Comparison of ENCODE assay signal across 8 cellular contexts in the genomic region with DNA sequence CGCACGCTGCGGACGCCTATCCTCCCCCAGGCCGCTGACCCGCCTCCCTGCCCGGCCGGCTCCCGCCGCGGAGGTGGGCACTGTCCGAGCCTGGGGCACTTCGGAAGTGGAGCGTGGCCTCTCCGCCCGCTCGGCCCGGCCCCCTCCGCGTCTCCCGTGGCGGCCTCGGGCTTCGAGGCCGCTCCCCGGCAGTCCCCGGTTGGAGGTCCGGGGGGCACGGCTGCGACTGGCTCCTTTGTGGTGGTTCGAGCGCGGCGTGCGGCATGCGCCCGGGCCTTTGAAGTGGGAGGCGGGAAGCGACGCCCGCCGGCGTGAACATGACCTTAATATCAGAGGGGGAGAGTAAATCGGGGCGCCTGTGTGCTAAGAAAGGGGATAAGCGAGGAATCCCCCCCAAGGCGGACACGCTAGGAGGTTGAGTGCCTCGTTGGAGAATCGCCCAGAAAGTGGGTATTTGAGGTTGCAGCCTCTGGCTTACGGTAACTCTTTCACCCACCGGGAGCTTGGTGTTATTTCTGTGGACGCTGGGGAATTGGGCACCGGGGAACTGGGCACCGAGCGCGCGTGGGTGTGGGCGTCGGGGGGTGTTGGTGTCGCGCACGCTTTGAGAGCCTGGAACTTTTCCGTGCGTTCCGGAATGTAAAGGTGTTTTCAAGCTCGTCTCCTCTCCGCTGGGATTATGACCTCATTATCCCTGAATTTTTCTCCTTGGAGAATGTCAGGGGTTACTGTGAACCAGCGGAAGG. TPM values are rescaled to one million over a fixed set of nuclear protein-coding genes. Genes with fewer than 3 reads are reported as not detected.
DNase-seq lines count a peak whose midpoint lies in the region; ATAC-seq and TF ChIP-seq lines count a peak whose summit lies in the region.

No MANE protein-coding gene starts in this region.

- peak overlapping the region; percentile 88 to 95 (median 91) for H3K27ac Mint-ChIP-seq in brain

- peaks cover 11% of the 10 kb centered on the region for H3K36me3 Mint-ChIP-seq in brain

- peak; percentile 44 for ATAC-seq in GM19035 (IDR thresholded peaks at IDR 0.05; ENCODE audit: unreplicated experiment)
- ATAC-seq in HG03280 (IDR thresholded peaks at IDR 0.05; ENCODE audit: unreplicated experiment): peak; percentile 28

- DNase-seq in ACHN (peak; percentile 40), T-helper 1 cell (peak; percentile 11 to 23 (median 19)), islet precursor cell (peak; percentile 60), NCI-H1930 (lab: John Stamatoyannopoulos, UW) (no peak)
- DNase-seq in stimulated activated CD4-positive, alpha-beta T cell treated with anti-CD3 and anti-CD28 coated beads, Interleukin-4, amount 100 ng/mL, for 1 hour: peak; percentile 48

- in situ Hi-C loops in ACHN (cut with HindIII; ENCODE audit: low pct_ligation_motif_present, low pct_unique_long_range_greater_than_20kb, low sequenced_read_pairs): no loop called here

- H3K9me3 Mint-ChIP-seq in brain: no peaks in the 10 kb centered on the region

- H3K4me3 Mint-ChIP-seq in brain: peak overlapping the region; percentile 93 to 97 (median 94)

- peaks cover 8% of the 10 kb centered on the region for H3K27me3 Mint-ChIP-seq in brain

- peaks cover 64% of the 10 kb centered on the region for H3K4me1 Mint-ChIP-seq in brain

- TF ChIP-seq CTCF in brain (conservative IDR thresholded peaks at IDR 0.05): no peak

RNA-seq across cellular contexts. Expression of gene SUV39H2, which starts 0.6 kb away (rescaled TPM):
- 8.7 TPM for polyA plus RNA-seq in brain (ENCODE audit: insufficient read depth, low read depth, low replicate concordance)

RNA-seq across cellular contexts. Expression of gene HSPA14, which starts 41.1 kb away (rescaled TPM):
- 7.6 TPM for polyA plus RNA-seq in brain (ENCODE audit: insufficient read depth, low read depth, low replicate concordance)

RNA-seq across cellular contexts. Expression of gene MSANTD7, which starts 41.1 kb away (rescaled TPM):
- polyA plus RNA-seq in brain (ENCODE audit: insufficient read depth, low read depth, low replicate concordance): 14.2 TPM

RNA-seq across cellular contexts. Expression of gene CDNF, which starts 41.4 kb away (rescaled TPM):
- polyA plus RNA-seq in brain (ENCODE audit: insufficient read depth, low read depth, low replicate concordance): 2.4 TPM

Comparison
In these comparisons a context has a peak if more than half of its experiments do, and no peak if none do; other contexts are left out.
1. DNase-seq: peak in ACHN (single experiment), T-helper 1 cell (5 of 5), islet precursor cell (single experiment) and stimulated activated CD4-positive, alpha-beta T cell treated with anti-CD3 and anti-CD28 coated beads, Interleukin-4, amount 100 ng/mL, for 1 hour (single experiment); none in NCI-H1930 (0 of 2).